15 cellular contexts compared by ENCODE assay signal in the genomic region with DNA sequence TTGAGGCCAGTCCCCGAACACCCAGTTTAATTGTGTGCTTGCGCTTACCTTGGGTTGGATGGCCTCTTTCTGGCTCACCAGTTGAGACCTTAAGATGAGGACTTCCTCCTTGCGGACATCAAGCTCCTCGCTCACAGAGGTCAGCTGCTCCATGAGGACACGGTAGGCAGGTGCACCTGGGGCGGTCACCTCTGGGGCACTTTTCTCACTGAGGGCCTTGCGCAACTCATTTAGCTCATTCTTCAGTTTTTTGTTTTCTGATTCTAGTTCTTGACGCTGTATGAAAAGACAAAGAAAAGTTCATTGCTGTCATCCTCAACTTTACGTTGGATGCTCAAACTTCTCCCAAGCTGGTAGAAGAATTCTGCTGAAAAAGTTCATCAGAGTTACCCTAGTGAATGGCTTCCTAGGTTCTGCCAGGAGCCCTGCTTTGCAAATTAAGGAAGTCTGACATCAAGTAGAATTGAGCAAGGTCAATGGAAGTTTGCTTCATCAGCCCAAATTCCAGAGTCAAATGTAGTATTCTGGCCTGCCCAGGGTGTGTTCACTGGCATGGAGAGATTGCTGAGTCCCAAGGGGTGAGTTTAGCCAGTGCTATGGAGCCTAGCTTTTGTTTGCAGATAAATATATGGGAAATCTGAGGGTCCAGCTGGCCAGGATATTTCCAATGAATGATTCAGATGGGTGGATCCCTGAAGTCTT. TPM values are rescaled to one million over a fixed set of nuclear protein-coding genes. Genes with fewer than 3 reads are reported as not detected.
DNase-seq lines count a peak whose midpoint lies in the region; ATAC-seq and TF ChIP-seq lines count a peak whose summit lies in the region.
"Had no signal": no experiment of that assay in that cellular context is flagged by ENCODE, and none has a peak within 500 bp of the region (broad histone marks: within the 10 kb centered on the region; RNA-seq: fewer than 3 reads in every experiment).

No MANE protein-coding gene starts in this region.

- no peaks in the 10 kb centered on the region for H3K4me1 ChIP-seq in osteoblast (ENCODE audit: insufficient read depth, low read length)
- H3K4me1 ChIP-seq: adrenal gland, BLaER1 had no signal

- ATAC-seq in HG03159 (IDR thresholded peaks at IDR 0.05; ENCODE audit: unreplicated experiment), result no peak

- peaks cover 8% of the 10 kb centered on the region for H3K36me3 ChIP-seq in osteoblast (ENCODE audit: insufficient read depth, low read length)
- H3K36me3 ChIP-seq: SJCRH30 had no signal

- DNase-seq in GM04503 (ENCODE audit: low read depth) (peak; percentile 64), NOMO-1 treated with dmso at 0.1 percent for 144 hours (lab: John Stamatoyannopoulos, UW; ENCODE audit: unreplicated experiment) (peak; percentile 42), fibroblast of the aortic adventitia (ENCODE audit: low read depth) (peak; percentile 93), osteoblast (ENCODE audit: insufficient read length, low spot score, missing footprints) (peak; percentile 81), RPMI8226 (no peak), foreskin melanocyte (no peak), GM19240 (ENCODE audit: insufficient read length, low spot score) (no peak)
- DNase-seq: naive B cell, NCI-H1694 treated with DMSO at 0.1 percent for 48 hours, posterior cingulate gyrus, SJCRH30 had no signal

- H3K9me3 ChIP-seq in osteoblast (ENCODE audit: low read depth, low read length), result no peaks in the 10 kb centered on the region
- H3K9me3 ChIP-seq: adrenal gland, BLaER1, SJCRH30, tibial nerve had no signal

- H3K4me2 ChIP-seq in osteoblast (ENCODE audit: insufficient read depth, low read length), result no peak overlapping the region
- H3K4me2 ChIP-seq: BLaER1 had no signal

- no peaks in the 10 kb centered on the region for H4K20me1 ChIP-seq in osteoblast (ENCODE audit: insufficient read depth, low read length)
- H4K20me1 ChIP-seq: BLaER1 had no signal

- H3K79me2 ChIP-seq in osteoblast (ENCODE audit: insufficient read depth, low read length), result no peaks in the 10 kb centered on the region

- H3K4me3 ChIP-seq in fibroblast of the aortic adventitia (ENCODE audit: low read depth, low read length), result no peak overlapping the region
- H3K4me3 ChIP-seq in osteoblast (ENCODE audit: insufficient read depth, low read length), result no peak overlapping the region
- H3K4me3 ChIP-seq: adrenal gland, BLaER1, SJCRH30, tibial nerve had no signal

- TF ChIP-seq CTCF in fibroblast of the aortic adventitia (IDR thresholded peaks at IDR 0.05; ENCODE audit: insufficient read depth, low read length) (no peak), osteoblast (IDR thresholded peaks at IDR 0.05; ENCODE audit: extremely low read depth, low read depth, low read length) (no peak)

- no peaks in the 10 kb centered on the region for H3K27me3 ChIP-seq in osteoblast (ENCODE audit: insufficient read depth, low read length)
- H3K27me3 ChIP-seq: adrenal gland, BLaER1, SJCRH30, tibial nerve had no signal

- no peak overlapping the region for H2AFZ ChIP-seq in osteoblast (ENCODE audit: low read length)

- peak overlapping the region; percentile 14 for H3K27ac ChIP-seq in osteoblast (ENCODE audit: low read depth, low read length)
- H3K27ac ChIP-seq: adrenal gland, BLaER1, SJCRH30 had no signal

RNA-seq across cellular contexts. Expression of gene MYO5C, which starts 55.8 kb away (rescaled TPM):
- 0.36 TPM in 1 of 2 replicates, not detected in the other for total RNA-seq in fibroblast of the aortic adventitia (ENCODE audit: low replicate concordance)
- total RNA-seq in osteoblast, result under 0.01 TPM in 2 replicates

Comparison
In these comparisons a context has a peak if more than half of its experiments do, and no peak if none do; other contexts are left out.
1. DNase-seq: peak in GM04503 (single experiment), NOMO-1 treated with dmso at 0.1 percent for 144 hours (single experiment), fibroblast of the aortic adventitia (single experiment) and osteoblast (single experiment); none in RPMI8226 (single experiment), foreskin melanocyte (single experiment) and GM19240 (single experiment).